In genomic region chr6:21325201-21325856, GRCh38 we compare ENCODE assay signal across 23 cellular contexts.
DNase-seq lines count a peak whose midpoint lies in the region; ATAC-seq, FAIRE-seq and TF ChIP-seq lines count a peak whose summit lies in the region.
"Had no signal": no experiment of that assay in that cellular context is flagged by ENCODE, and none has a peak within 500 bp of the region (broad histone marks: within the 10 kb centered on the region; RNA-seq: fewer than 3 reads in every experiment).

No MANE protein-coding gene starts in this region.

- H3K27me3 ChIP-seq in K562 (ENCODE audit: control insufficient read depth in 2 of 2, insufficient read depth in 2 of 2, low read length in 2 of 2): peaks cover 26 to 34% of the 10 kb centered on the region in 2 experiments
- H3K27me3 ChIP-seq: brain microvascular endothelial cell, stomach had no signal

- H3K9ac ChIP-seq in K562 (ENCODE audit: insufficient read depth in 1 of 2, low read depth in 2 of 2, low read length in 2 of 2): no peak overlapping the region
- H3K9ac ChIP-seq: KMS-11 had no signal

- no TSS peak for BruUV-seq in K562 (replicated peaks; lab: Mats Ljungman, UMichigan)

- ATAC-seq in A549: peak in 1 of 2 experiments; percentile 56; a peak in 2 of 6 replicates
- peak; percentile 39; the same call in 1 of the 3 replicates for ATAC-seq in K562
- ATAC-seq: CD8-positive, alpha-beta T cell; right cardiac atrium; Right ventricle myocardium inferior had no signal

- no peak overlapping the region for H2AFZ ChIP-seq in K562 (ENCODE audit: low read depth, low read length)

- no peaks in the 10 kb centered on the region for H3K36me3 ChIP-seq in HEK293 (ENCODE audit: control insufficient read depth in 2 of 2, insufficient read depth in 1 of 2, low read length in 2 of 2)
- no peaks in the 10 kb centered on the region for H3K36me3 ChIP-seq in K562 (ENCODE audit: control insufficient read depth, insufficient read depth, low read length)
- H3K36me3 ChIP-seq: brain microvascular endothelial cell, left ventricle myocardium inferior, stomach had no signal

- H3K4me3 ChIP-seq in A549 (no peak overlapping the region), HEK293 (ENCODE audit: low read depth, low read length) (no peak overlapping the region), K562 (no peak overlapping the region)
- H3K4me3 ChIP-seq: left ventricle myocardium inferior, stomach had no signal

- peaks cover 9% of the 10 kb centered on the region; the same call in 1 of the 3 replicates for H3K4me1 ChIP-seq in A549
- no peaks in the 10 kb centered on the region for H3K4me1 ChIP-seq in HEK293 (ENCODE audit: control insufficient read depth, insufficient read depth, low read length)
- no peaks in the 10 kb centered on the region for H3K4me1 ChIP-seq in K562 (replicated peaks in 1 of 2; ENCODE audit: control insufficient read depth in 2 of 2, insufficient read depth in 2 of 2, low read length in 2 of 2)
- H3K4me1 ChIP-seq: left ventricle myocardium inferior, stomach had no signal

- H3K79me2 ChIP-seq in K562 (ENCODE audit: control insufficient read depth, insufficient read depth, low read length): no peaks in the 10 kb centered on the region

- no peak for TF ChIP-seq RAD21 in A549 (conservative IDR thresholded peaks at IDR 0.05 in 1 of 2, IDR thresholded peaks at IDR 0.05 in 1 of 2)
- TF ChIP-seq RAD21 in K562 (CRISPR knock-in tag; conservative IDR thresholded peaks at IDR 0.05 in 1 of 2, IDR thresholded peaks at IDR 0.05 in 1 of 2): no peak

- FAIRE-seq in A549 (lab: Jason Lieb, UNC) (no peak), K562 (lab: Jason Lieb, UNC) (no peak)
- FAIRE-seq: urothelium cell line had no signal

- POLR2A ChIA-PET in A549 (lab: Yijun Ruan, JAX): no interaction called here
- POLR2A ChIA-PET in HEK293 (lab: Yijun Ruan, JAX): no interaction called here
- POLR2A ChIA-PET in K562 (lab: Yijun Ruan, JAX): interaction anchor here (1.2 kb wide), 1 partner anchor 10 kb away, joined by 3 read pairs; no protein-coding TSS in a partner anchor

- H3K4me2 ChIP-seq in A549 (peak overlapping the region; percentile 0; the same call in 1 of the 3 replicates), K562 (ENCODE audit: insufficient read depth, low read length) (no peak overlapping the region)
- H3K4me2 ChIP-seq: KMS-11 had no signal

- in situ Hi-C loops in K562 (cut with MboI): no loop called here

- H3K9me3 ChIP-seq in A549: no peaks in the 10 kb centered on the region
- H3K9me3 ChIP-seq in HEK293 (ENCODE audit: control insufficient read depth, insufficient read depth, low read depth, low read length): no peaks in the 10 kb centered on the region
- H3K9me3 ChIP-seq in K562 (replicated peaks; ENCODE audit: control insufficient read depth, insufficient read depth, low read depth, low read length): no peaks in the 10 kb centered on the region
- H3K9me3 ChIP-seq: stomach had no signal

- DNase-seq in A549 (ENCODE audit: low read depth in 1 of 2, low spot score in 1 of 2) (peak in 1 of 2 experiments; percentile 31), NCI-H2196 (lab: John Stamatoyannopoulos, UW; ENCODE audit: unreplicated experiment) (peak; percentile 36), K562 (ENCODE audit: extremely low read depth in 1 of 4, low spot score in 3 of 4) (no peak), NCI-H446 treated with DMSO at 0.1 percent for 48 hours (lab: John Stamatoyannopoulos, UW) (no peak), HK-2 (ENCODE audit: unreplicated experiment) (no peak), HuH-7.5 (ENCODE audit: low spot score) (no peak), HuH-7 (ENCODE audit: low spot score) (no peak)
- DNase-seq: activated CD4-positive, alpha-beta memory T cell treated with anti-CD3 and anti-CD28 coated beads, Interleukin-2, amount 10 ng/mL, durations not matched to agents 7 days and 5 days; activated naive CD8-positive, alpha-beta T cell treated with anti-CD3 and anti-CD28 coated beads, Interleukin-2, amount 10 ng/mL, durations not matched to agents 7 days and 5 days; activated T-cell treated with anti-CD3 and anti-CD28 coated beads, Interleukin-2, amount 50 U/mL, for 48 hours; brain microvascular endothelial cell; CD8-positive, alpha-beta T cell; cortex of kidney; foreskin melanocyte; left ventricle myocardium inferior; NCI-H1436; right cardiac atrium; stomach had no signal

- TF ChIP-seq CTCF in A549 (IDR thresholded peaks at IDR 0.05): no peak
- no peak for TF ChIP-seq CTCF in HEK293 (tag by site-specific recombination; IDR thresholded peaks at IDR 0.05)
- no peak for TF ChIP-seq CTCF in K562 (IDR thresholded peaks at IDR 0.05 in 2 of 3, conservative IDR thresholded peaks at IDR 0.05 in 1 of 3; ENCODE audit: insufficient read depth in 2 of 3, low read depth in 1 of 3, low read length in 3 of 3)

- no peaks in the 10 kb centered on the region for H3K9me1 ChIP-seq in K562 (ENCODE audit: control insufficient read depth, insufficient read depth, low read length)

- CTCF ChIA-PET in A549 (lab: Yijun Ruan, JAX) (interaction anchor here (0.6 to 0.7 kb wide), 2 partner anchors 16 to 1256 kb away, joined by 4 read pairs; no protein-coding TSS in a partner anchor), HEK293 (lab: Yijun Ruan, JAX) (interaction anchor here (0.6 to 0.8 kb wide), 3 partner anchors 11 to 652 kb away, joined by 3 to 6 read pairs (median 3); no protein-coding TSS in a partner anchor), K562 (lab: Yijun Ruan, JAX; ENCODE audit: low intra/inter-chr PET ratio) (no interaction called here)

- no peaks in the 10 kb centered on the region for H4K20me1 ChIP-seq in K562 (replicated peaks; ENCODE audit: control insufficient read depth, insufficient read depth, low read length)

- H3K27ac ChIP-seq in A549: peak overlapping the region in 1 of 2 experiments; percentile 52; a peak in 1 of 6 replicates
- H3K27ac ChIP-seq in HEK293 (ENCODE audit: extremely low read depth, low read depth, low read length): no peak overlapping the region
- no peak overlapping the region for H3K27ac ChIP-seq in K562 (ENCODE audit: extremely low read depth, low read depth, low read length)
- H3K27ac ChIP-seq: brain microvascular endothelial cell, HL-60, KMS-11, left ventricle myocardium inferior, stomach had no signal

- intact Hi-C loops in K562 (cut with micrococcal nuclease): no loop called here

- TF ChIP-seq EP300 in A549 (IDR thresholded peaks at IDR 0.05) (no peak), K562 (IDR thresholded peaks at IDR 0.05; ENCODE audit: low read length) (no peak)

- 47% methylated on average over 6 of the region's 6 CpGs for WGBS in A549 (ENCODE audit: missing lambda C conversion rate)
- 0% methylated on average over 6 of the region's 6 CpGs for WGBS in K562 (ENCODE audit: insufficient coverage, low coverage, missing lambda C conversion rate)

- TF ChIP-seq POLR2A in A549 (IDR thresholded peaks at IDR 0.05; ENCODE audit: low read length): no peak
- no peak for TF ChIP-seq POLR2A in K562 (conservative IDR thresholded peaks at IDR 0.05)

TF ChIP-seq in A549, 52 proteins besides CTCF, POLR2A, EP300 and RAD21 (continues in another document):
- no peak for TF ChIP-seq HMGXB4 (CRISPR knock-in tag; IDR thresholded peaks at IDR 0.05; ENCODE audit: borderline replicate concordance)
- peak in 1 of 2 experiments; percentile 21; a peak in 1 of 4 replicates for TF ChIP-seq CEBPB (IDR thresholded peaks at IDR 0.05)
- TF ChIP-seq ZNF302 (CRISPR knock-in tag; IDR thresholded peaks at IDR 0.05): no peak

TF ChIP-seq in HEK293, 187 proteins besides CTCF, POLR2A, EP300 and RAD21 (continues in another document):
- TF ChIP-seq ZNF23 (tag by site-specific recombination; IDR thresholded peaks at IDR 0.05; ENCODE audit: borderline replicate concordance) (no peak), ZNF677 (tag by site-specific recombination; IDR thresholded peaks at IDR 0.05) (no peak)
- TF ChIP-seq, protein P1, sequence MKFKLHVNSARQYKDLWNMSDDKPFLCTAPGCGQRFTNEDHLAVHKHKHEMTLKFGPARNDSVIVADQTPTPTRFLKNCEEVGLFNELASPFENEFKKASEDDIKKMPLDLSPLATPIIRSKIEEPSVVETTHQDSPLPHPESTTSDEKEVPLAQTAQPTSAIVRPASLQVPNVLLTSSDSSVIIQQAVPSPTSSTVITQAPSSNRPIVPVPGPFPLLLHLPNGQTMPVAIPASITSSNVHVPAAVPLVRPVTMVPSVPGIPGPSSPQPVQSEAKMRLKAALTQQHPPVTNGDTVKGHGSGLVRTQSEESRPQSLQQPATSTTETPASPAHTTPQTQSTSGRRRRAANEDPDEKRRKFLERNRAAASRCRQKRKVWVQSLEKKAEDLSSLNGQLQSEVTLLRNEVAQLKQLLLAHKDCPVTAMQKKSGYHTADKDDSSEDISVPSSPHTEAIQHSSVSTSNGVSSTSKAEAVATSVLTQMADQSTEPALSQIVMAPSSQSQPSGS (tag by site-specific recombination; IDR thresholded peaks at IDR 0.05; ENCODE audit: low read depth): 0 out of 2 replicates have a peak, but pooled peaks have one; percentile 33

TF ChIP-seq in K562, 482 proteins besides CTCF, POLR2A, EP300 and RAD21 (continues in another document):
- TF ChIP-seq SMARCE1 (IDR thresholded peaks at IDR 0.05) (no peak), CGGBP1 (CRISPR knock-in tag; IDR thresholded peaks at IDR 0.05) (no peak), ZNF316 (IDR thresholded peaks at IDR 0.05) (no peak)
- TF ChIP-seq, protein P2, sequence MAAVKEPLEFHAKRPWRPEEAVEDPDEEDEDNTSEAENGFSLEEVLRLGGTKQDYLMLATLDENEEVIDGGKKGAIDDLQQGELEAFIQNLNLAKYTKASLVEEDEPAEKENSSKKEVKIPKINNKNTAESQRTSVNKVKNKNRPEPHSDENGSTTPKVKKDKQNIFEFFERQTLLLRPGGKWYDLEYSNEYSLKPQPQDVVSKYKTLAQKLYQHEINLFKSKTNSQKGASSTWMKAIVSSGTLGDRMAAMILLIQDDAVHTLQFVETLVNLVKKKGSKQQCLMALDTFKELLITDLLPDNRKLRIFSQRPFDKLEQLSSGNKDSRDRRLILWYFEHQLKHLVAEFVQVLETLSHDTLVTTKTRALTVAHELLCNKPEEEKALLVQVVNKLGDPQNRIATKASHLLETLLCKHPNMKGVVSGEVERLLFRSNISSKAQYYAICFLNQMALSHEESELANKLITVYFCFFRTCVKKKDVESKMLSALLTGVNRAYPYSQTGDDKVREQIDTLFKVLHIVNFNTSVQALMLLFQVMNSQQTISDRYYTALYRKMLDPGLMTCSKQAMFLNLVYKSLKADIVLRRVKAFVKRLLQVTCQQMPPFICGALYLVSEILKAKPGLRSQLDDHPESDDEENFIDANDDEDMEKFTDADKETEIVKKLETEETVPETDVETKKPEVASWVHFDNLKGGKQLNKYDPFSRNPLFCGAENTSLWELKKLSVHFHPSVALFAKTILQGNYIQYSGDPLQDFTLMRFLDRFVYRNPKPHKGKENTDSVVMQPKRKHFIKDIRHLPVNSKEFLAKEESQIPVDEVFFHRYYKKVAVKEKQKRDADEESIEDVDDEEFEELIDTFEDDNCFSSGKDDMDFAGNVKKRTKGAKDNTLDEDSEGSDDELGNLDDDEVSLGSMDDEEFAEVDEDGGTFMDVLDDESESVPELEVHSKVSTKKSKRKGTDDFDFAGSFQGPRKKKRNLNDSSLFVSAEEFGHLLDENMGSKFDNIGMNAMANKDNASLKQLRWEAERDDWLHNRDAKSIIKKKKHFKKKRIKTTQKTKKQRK (IDR thresholded peaks at IDR 0.05; ENCODE audit: borderline replicate concordance, low read depth, low read length): no peak
